Comparison of ENCODE assay signal across 11 cellular contexts in the genomic region with DNA sequence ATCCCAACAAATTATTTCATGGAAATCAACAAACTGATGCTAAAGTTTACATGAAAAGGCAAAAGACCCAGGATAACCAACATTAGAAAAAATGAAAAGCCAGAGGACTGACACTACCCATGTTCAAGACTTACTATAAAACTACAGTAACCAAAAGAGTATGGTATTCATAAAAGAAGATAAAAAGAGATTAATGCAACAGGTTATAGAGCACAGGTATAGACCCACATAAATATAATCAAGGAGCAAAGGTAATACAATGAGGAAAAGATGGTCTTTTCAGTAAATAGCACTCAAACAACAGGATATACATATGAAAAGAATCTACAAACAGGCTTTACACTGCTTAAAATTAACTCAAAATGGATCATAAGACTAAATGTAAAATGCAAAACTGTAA.
"Had no signal": no experiment of that assay in that cellular context is flagged by ENCODE, and none has a peak within 500 bp of the region (broad histone marks: within the 10 kb centered on the region; RNA-seq: fewer than 3 reads in every experiment).

No MANE protein-coding gene starts in this region.

- H3K4me3 ChIP-seq: GM23248, GM23338, HAP-1 had no signal

- H3K36me3 ChIP-seq: HAP-1 had no signal

- FAIRE-seq: H1, H54 had no signal

- H3K27ac ChIP-seq: GM23248 had no signal

- H3K4me2 ChIP-seq: GM23338 had no signal

- H3K4me1 ChIP-seq: HAP-1 had no signal

- DNase-seq: GM23248, GOT3, H7, H9, HCEC 1CT, HFFc6 had no signal

- ATAC-seq: GM23338, HCT116 had no signal

- H3K9me3 ChIP-seq: HAP-1 had no signal
